ENCODE assay signal across 2 cellular contexts in the genomic region with DNA sequence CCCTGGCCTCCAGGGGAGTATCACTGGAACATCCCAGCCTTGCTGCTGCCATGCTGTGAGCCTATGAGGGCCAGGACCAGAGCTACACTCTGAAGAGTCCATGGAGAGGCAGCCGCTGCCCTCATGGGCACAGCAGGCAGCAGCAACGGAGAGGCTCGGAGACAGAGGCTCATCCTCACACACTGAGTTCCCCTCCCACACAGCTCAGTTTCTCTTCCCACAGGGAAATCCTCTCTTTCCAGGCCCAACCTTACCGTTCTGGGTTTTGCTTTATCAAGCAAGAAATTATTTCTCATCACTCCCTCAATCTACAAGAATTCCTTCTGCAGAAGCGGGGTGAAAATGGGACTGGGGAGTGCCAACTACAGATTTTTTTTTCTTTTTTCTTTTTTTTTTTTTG.
TF ChIP-seq lines count a peak whose summit lies in the region.

No MANE protein-coding gene starts in this region.

TF ChIP-seq in A549, 52 proteins besides CTCF, POLR2A, EP300 and RAD21 (continued from another document):
- TF ChIP-seq, protein P1, sequence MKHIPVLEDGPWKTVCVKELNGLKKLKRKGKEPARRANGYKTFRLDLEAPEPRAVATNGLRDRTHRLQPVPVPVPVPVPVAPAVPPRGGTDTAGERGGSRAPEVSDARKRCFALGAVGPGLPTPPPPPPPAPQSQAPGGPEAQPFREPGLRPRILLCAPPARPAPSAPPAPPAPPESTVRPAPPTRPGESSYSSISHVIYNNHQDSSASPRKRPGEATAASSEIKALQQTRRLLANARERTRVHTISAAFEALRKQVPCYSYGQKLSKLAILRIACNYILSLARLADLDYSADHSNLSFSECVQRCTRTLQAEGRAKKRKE (CRISPR knock-in tag; IDR thresholded peaks at IDR 0.05; ENCODE audit: low read depth): no peak
- no peak for TF ChIP-seq HOXA7 (CRISPR knock-in tag; IDR thresholded peaks at IDR 0.05)
- TF ChIP-seq RCOR1 (IDR thresholded peaks at IDR 0.05; ENCODE audit: low read depth, low read length): no peak
- no peak for TF ChIP-seq EHF (CRISPR knock-in tag; IDR thresholded peaks at IDR 0.05)
- no peak for TF ChIP-seq NFE2L2 (conservative IDR thresholded peaks at IDR 0.05; ENCODE audit: low read length)

TF ChIP-seq in GM23338, 12 proteins besides CTCF, POLR2A, EP300 and RAD21 (continued from another document):
- TF ChIP-seq, protein P2, sequence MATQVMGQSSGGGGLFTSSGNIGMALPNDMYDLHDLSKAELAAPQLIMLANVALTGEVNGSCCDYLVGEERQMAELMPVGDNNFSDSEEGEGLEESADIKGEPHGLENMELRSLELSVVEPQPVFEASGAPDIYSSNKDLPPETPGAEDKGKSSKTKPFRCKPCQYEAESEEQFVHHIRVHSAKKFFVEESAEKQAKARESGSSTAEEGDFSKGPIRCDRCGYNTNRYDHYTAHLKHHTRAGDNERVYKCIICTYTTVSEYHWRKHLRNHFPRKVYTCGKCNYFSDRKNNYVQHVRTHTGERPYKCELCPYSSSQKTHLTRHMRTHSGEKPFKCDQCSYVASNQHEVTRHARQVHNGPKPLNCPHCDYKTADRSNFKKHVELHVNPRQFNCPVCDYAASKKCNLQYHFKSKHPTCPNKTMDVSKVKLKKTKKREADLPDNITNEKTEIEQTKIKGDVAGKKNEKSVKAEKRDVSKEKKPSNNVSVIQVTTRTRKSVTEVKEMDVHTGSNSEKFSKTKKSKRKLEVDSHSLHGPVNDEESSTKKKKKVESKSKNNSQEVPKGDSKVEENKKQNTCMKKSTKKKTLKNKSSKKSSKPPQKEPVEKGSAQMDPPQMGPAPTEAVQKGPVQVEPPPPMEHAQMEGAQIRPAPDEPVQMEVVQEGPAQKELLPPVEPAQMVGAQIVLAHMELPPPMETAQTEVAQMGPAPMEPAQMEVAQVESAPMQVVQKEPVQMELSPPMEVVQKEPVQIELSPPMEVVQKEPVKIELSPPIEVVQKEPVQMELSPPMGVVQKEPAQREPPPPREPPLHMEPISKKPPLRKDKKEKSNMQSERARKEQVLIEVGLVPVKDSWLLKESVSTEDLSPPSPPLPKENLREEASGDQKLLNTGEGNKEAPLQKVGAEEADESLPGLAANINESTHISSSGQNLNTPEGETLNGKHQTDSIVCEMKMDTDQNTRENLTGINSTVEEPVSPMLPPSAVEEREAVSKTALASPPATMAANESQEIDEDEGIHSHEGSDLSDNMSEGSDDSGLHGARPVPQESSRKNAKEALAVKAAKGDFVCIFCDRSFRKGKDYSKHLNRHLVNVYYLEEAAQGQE (IDR thresholded peaks at IDR 0.05; ENCODE audit: unreplicated experiment): no peak
- TF ChIP-seq ZNF331 (CRISPR knock-in tag; IDR thresholded peaks at IDR 0.05; ENCODE audit: low read depth): no peak
- no peak for TF ChIP-seq POLR2AphosphoS5 (IDR thresholded peaks at IDR 0.05; ENCODE audit: low read depth)
- no peak for TF ChIP-seq EZH2phosphoT487 (IDR thresholded peaks at IDR 0.05; ENCODE audit: unreplicated experiment)
- TF ChIP-seq, protein P3, sequence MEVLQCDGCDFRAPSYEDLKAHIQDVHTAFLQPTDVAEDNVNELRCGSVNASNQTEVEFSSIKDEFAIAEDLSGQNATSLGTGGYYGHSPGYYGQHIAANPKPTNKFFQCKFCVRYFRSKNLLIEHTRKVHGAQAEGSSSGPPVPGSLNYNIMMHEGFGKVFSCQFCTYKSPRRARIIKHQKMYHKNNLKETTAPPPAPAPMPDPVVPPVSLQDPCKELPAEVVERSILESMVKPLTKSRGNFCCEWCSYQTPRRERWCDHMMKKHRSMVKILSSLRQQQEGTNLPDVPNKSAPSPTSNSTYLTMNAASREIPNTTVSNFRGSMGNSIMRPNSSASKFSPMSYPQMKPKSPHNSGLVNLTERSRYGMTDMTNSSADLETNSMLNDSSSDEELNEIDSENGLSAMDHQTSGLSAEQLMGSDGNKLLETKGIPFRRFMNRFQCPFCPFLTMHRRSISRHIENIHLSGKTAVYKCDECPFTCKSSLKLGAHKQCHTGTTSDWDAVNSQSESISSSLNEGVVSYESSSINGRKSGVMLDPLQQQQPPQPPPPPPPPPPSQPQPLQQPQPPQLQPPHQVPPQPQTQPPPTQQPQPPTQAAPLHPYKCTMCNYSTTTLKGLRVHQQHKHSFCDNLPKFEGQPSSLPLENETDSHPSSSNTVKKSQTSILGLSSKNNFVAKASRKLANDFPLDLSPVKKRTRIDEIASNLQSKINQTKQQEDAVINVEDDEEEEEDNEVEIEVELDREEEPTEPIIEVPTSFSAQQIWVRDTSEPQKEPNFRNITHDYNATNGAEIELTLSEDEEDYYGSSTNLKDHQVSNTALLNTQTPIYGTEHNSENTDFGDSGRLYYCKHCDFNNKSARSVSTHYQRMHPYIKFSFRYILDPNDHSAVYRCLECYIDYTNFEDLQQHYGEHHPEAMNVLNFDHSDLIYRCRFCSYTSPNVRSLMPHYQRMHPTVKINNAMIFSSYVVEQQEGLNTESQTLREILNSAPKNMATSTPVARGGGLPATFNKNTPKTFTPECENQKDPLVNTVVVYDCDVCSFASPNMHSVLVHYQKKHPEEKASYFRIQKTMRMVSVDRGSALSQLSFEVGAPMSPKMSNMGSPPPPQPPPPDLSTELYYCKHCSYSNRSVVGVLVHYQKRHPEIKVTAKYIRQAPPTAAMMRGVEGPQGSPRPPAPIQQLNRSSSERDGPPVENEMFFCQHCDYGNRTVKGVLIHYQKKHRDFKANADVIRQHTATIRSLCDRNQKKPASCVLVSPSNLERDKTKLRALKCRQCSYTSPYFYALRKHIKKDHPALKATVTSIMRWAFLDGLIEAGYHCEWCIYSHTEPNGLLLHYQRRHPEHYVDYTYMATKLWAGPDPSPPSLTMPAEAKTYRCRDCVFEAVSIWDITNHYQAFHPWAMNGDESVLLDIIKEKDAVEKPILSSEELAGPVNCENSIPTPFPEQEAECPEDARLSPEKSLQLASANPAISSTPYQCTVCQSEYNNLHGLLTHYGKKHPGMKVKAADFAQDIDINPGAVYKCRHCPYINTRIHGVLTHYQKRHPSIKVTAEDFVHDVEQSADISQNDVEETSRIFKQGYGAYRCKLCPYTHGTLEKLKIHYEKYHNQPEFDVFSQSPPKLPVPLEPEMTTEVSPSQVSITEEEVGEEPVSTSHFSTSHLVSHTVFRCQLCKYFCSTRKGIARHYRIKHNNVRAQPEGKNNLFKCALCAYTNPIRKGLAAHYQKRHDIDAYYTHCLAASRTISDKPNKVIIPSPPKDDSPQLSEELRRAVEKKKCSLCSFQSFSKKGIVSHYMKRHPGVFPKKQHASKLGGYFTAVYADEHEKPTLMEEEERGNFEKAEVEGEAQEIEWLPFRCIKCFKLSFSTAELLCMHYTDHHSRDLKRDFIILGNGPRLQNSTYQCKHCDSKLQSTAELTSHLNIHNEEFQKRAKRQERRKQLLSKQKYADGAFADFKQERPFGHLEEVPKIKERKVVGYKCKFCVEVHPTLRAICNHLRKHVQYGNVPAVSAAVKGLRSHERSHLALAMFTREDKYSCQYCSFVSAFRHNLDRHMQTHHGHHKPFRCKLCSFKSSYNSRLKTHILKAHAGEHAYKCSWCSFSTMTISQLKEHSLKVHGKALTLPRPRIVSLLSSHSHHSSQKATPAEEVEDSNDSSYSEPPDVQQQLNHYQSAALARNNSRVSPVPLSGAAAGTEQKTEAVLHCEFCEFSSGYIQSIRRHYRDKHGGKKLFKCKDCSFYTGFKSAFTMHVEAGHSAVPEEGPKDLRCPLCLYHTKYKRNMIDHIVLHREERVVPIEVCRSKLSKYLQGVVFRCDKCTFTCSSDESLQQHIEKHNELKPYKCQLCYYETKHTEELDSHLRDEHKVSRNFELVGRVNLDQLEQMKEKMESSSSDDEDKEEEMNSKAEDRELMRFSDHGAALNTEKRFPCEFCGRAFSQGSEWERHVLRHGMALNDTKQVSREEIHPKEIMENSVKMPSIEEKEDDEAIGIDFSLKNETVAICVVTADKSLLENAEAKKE (CRISPR knock-in tag; IDR thresholded peaks at IDR 0.05): no peak
- TF ChIP-seq, protein P4, sequence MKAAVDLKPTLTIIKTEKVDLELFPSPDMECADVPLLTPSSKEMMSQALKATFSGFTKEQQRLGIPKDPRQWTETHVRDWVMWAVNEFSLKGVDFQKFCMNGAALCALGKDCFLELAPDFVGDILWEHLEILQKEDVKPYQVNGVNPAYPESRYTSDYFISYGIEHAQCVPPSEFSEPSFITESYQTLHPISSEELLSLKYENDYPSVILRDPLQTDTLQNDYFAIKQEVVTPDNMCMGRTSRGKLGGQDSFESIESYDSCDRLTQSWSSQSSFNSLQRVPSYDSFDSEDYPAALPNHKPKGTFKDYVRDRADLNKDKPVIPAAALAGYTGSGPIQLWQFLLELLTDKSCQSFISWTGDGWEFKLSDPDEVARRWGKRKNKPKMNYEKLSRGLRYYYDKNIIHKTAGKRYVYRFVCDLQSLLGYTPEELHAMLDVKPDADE (IDR thresholded peaks at IDR 0.05): no peak
- TF ChIP-seq ZNF114 (CRISPR knock-in tag; IDR thresholded peaks at IDR 0.05): no peak
- no peak for TF ChIP-seq EZH2 (IDR thresholded peaks at IDR 0.05; ENCODE audit: low read depth, unreplicated experiment)
